8 cellular contexts compared by ENCODE assay signal in genomic region chr12:98424726-98425401, GRCh38.
DNase-seq lines count a peak whose midpoint lies in the region; ATAC-seq and TF ChIP-seq lines count a peak whose summit lies in the region.

No MANE protein-coding gene starts in this region.

- no peak overlapping the region for H3K4me2 ChIP-seq in MM.1S (ENCODE audit: low read depth, low read length)

- no peaks in the 10 kb centered on the region for H3K36me3 ChIP-seq in MM.1S (replicated peaks; ENCODE audit: insufficient read depth, low read length)
- H3K36me3 ChIP-seq in adipocyte (ENCODE audit: control insufficient read depth, insufficient read depth, low read length, severe bottlenecking), result no peaks in the 10 kb centered on the region
- H3K36me3 ChIP-seq in heart left ventricle, result no peaks in the 10 kb centered on the region

- 18 to 20% (median 20%) methylated on average over 9 of the region's 9 CpGs for WGBS in heart left ventricle, 4 donors

- H3K4me3 ChIP-seq in MM.1S (ENCODE audit: low read length) (no peak overlapping the region), adipocyte (ENCODE audit: low read length) (no peak overlapping the region), heart left ventricle (no peak overlapping the region)

- TF ChIP-seq POLR2A in heart left ventricle (IDR thresholded peaks at IDR 0.05), result no peak

- H3K9me3 ChIP-seq in MM.1S (replicated peaks; ENCODE audit: insufficient read depth, low read length) (no peaks in the 10 kb centered on the region), adipocyte (ENCODE audit: control insufficient read depth, low read length) (no peaks in the 10 kb centered on the region), heart left ventricle (no peaks in the 10 kb centered on the region)

- H3K27me3 ChIP-seq in MM.1S (replicated peaks; ENCODE audit: insufficient read depth, low read length), result no peaks in the 10 kb centered on the region
- H3K27me3 ChIP-seq in adipocyte (replicated peaks; ENCODE audit: control insufficient read depth, insufficient read depth, low read length), result peaks cover 4% of the 10 kb centered on the region
- no peaks in the 10 kb centered on the region for H3K27me3 ChIP-seq in heart left ventricle

- H3K4me1 ChIP-seq in MM.1S (ENCODE audit: low read length), result no peaks in the 10 kb centered on the region
- H3K4me1 ChIP-seq in adipocyte (ENCODE audit: control insufficient read depth, insufficient read depth, low read length), result no peaks in the 10 kb centered on the region
- H3K4me1 ChIP-seq in heart left ventricle, result peaks cover 0 to 13% (median 7%) of the 10 kb centered on the region in 12 donors

- ATAC-seq in heart left ventricle (peak in 3 of 4 donors; percentile 59 to 74 (median 73)), HG03039 (IDR thresholded peaks at IDR 0.05; ENCODE audit: unreplicated experiment) (no peak)

- intact Hi-C loops in heart left ventricle (cut with DNase I), result loop anchor here in 9 of 10 donors (1.0 to 10.0 kb wide), 7 partner anchors 60 to 230 kb away; partner anchors contain the start of gene TMPO (in 4 of the 9)

- H3K9me2 ChIP-seq in MM.1S (replicated peaks; ENCODE audit: insufficient read depth, low read length), result no peaks in the 10 kb centered on the region

- H4K20me1 ChIP-seq in MM.1S (ENCODE audit: insufficient read depth, low read length), result no peaks in the 10 kb centered on the region

- H3F3A ChIP-seq in MM.1S (ENCODE audit: insufficient read depth, low read length), result no peaks in the 10 kb centered on the region

- TF ChIP-seq CTCF in GM10266 (IDR thresholded peaks at IDR 0.05; ENCODE audit: control insufficient read depth, insufficient read depth, low read depth, missing control alignments) (peak; percentile 61), MM.1S (IDR thresholded peaks at IDR 0.05; ENCODE audit: low read length) (peak; percentile 72), heart left ventricle (IDR thresholded peaks at IDR 0.05) (peak; percentile 57 to 81 (median 70))

- H3K9ac ChIP-seq in MM.1S (ENCODE audit: low read length) (no peak overlapping the region), adipocyte (ENCODE audit: low read length) (no peak overlapping the region)

- H3K27ac ChIP-seq in MM.1S (ENCODE audit: low read length) (no peak overlapping the region), heart left ventricle (no peak overlapping the region)

- in situ Hi-C loops in SK-MEL-5 (cut with HindIII; ENCODE audit: low pct_unique_long_range_greater_than_20kb, low sequenced_read_pairs), result no loop called here

- DNase-seq in GM10266 (ENCODE audit: extremely low spot score) (peak; percentile 53), HCEC 1CT (peak; percentile 60), MM.1S (peak; percentile 64), SK-MEL-5 (ENCODE audit: low read depth, low spot score) (peak; percentile 82), adipocyte (ENCODE audit: low read depth) (peak; percentile 92), heart left ventricle (peak in 4 of 5 donors; percentile 45 to 63 (median 54)), retina (peak; percentile 60)

- H3K79me2 ChIP-seq in MM.1S (ENCODE audit: low read length), result no peaks in the 10 kb centered on the region

- no peak overlapping the region for H2AFZ ChIP-seq in MM.1S (ENCODE audit: low read length)
